In the genomic region with DNA sequence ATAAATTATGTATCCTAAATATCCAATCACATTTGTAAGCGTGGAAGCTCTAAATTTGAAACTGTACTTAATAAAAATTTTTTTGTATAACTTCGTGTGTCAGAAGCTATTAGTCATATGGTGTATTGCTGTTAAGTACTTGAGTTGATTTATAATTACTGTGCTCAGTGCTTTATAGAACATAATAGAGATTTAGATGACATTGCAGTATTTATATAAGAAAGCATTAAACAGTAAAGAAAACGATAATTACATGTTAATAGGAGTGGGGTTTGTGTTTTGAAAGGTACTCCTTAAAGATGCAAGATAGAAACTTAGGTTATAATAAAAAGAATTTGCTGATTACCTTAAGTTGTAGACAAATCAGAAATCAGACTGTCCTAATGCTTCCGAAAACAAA, we compare ENCODE assay signal across 23 cellular contexts.
"Had no signal": no experiment of that assay in that cellular context is flagged by ENCODE, and none has a peak within 500 bp of the region (broad histone marks: within the 10 kb centered on the region; RNA-seq: fewer than 3 reads in every experiment).

No MANE protein-coding gene starts in this region.

- H3K4me2 ChIP-seq: SK-N-SH had no signal

- H3K9me3 ChIP-seq: SK-N-SH had no signal

- H3K27ac ChIP-seq: RWPE1 had no signal

- DNase-seq: Karpas-422, KG1, MM.1S, NCI-H1092 treated with DMSO at 0.1 percent for 48 hours, NCI-H1417 treated with DMSO at 0.1 percent for 48 hours, NCI-H146, NCI-H1694 treated with DMSO at 0.1 percent for 48 hours, NCI-H1930, NCI-H2081, NCI-H2107, NCI-H2171, NCI-H226, NCI-H446, NCI-H510A, NCI-H524 treated with DMSO at 0.1 percent for 48 hours, NCI-H69, NCI-H774, SHP77, SK-N-SH, SW 1271, T-cell had no signal

- H3K9ac ChIP-seq: SK-N-SH had no signal

- ATAC-seq: Panc1, T-cell had no signal
